Comparison of ENCODE assay signal across 1 cellular context in the genomic region with DNA sequence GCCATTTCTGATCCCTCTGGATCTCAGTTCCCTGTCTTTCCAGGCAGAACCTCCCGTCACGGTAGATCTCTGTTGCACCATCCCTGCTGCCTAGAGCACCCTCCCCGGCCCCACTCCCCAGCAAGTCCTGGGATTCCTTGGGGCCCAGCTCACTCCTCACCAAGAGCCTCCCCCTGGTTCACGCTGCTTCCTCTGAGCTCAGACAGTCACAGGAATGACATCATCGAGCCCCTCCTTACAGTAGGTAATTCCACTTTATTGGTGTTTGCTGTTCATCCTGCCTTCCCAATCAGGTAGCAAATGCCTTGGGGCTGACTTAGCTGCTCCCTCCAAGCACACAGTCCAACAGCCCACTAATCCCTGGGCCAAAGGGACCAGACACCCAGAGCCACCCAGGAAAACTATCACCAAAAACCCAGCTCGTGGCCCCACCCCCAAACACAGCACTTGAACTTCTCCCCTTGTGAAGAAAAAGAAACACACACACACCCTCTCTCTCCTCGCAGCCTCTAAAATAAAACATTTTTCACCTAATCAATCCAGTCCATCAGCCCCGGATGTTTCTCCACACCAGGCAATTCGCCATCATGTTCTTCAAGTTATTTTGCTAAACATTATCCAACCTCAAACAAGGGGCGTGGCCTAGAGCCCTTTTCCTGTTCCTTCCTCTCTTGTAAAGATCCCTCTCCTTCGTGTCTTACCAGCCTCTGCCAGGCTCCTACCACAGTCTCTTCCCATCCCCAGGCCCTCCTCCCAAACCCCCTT.
TF ChIP-seq lines count a peak whose summit lies in the region.

No MANE protein-coding gene starts in this region.

TF ChIP-seq in K562, 482 proteins besides CTCF, POLR2A, EP300 and RAD21 (continued from another document):
- TF ChIP-seq, protein P1, sequence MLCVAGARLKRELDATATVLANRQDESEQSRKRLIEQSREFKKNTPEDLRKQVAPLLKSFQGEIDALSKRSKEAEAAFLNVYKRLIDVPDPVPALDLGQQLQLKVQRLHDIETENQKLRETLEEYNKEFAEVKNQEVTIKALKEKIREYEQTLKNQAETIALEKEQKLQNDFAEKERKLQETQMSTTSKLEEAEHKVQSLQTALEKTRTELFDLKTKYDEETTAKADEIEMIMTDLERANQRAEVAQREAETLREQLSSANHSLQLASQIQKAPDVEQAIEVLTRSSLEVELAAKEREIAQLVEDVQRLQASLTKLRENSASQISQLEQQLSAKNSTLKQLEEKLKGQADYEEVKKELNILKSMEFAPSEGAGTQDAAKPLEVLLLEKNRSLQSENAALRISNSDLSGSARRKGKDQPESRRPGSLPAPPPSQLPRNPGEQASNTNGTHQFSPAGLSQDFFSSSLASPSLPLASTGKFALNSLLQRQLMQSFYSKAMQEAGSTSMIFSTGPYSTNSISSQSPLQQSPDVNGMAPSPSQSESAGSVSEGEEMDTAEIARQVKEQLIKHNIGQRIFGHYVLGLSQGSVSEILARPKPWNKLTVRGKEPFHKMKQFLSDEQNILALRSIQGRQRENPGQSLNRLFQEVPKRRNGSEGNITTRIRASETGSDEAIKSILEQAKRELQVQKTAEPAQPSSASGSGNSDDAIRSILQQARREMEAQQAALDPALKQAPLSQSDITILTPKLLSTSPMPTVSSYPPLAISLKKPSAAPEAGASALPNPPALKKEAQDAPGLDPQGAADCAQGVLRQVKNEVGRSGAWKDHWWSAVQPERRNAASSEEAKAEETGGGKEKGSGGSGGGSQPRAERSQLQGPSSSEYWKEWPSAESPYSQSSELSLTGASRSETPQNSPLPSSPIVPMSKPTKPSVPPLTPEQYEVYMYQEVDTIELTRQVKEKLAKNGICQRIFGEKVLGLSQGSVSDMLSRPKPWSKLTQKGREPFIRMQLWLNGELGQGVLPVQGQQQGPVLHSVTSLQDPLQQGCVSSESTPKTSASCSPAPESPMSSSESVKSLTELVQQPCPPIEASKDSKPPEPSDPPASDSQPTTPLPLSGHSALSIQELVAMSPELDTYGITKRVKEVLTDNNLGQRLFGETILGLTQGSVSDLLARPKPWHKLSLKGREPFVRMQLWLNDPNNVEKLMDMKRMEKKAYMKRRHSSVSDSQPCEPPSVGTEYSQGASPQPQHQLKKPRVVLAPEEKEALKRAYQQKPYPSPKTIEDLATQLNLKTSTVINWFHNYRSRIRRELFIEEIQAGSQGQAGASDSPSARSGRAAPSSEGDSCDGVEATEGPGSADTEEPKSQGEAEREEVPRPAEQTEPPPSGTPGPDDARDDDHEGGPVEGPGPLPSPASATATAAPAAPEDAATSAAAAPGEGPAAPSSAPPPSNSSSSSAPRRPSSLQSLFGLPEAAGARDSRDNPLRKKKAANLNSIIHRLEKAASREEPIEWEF (CRISPR knock-in tag; IDR thresholded peaks at IDR 0.05), result no peak
- TF ChIP-seq NR3C1 (CRISPR knock-in tag; IDR thresholded peaks at IDR 0.05), result no peak
- TF ChIP-seq, protein P2, sequence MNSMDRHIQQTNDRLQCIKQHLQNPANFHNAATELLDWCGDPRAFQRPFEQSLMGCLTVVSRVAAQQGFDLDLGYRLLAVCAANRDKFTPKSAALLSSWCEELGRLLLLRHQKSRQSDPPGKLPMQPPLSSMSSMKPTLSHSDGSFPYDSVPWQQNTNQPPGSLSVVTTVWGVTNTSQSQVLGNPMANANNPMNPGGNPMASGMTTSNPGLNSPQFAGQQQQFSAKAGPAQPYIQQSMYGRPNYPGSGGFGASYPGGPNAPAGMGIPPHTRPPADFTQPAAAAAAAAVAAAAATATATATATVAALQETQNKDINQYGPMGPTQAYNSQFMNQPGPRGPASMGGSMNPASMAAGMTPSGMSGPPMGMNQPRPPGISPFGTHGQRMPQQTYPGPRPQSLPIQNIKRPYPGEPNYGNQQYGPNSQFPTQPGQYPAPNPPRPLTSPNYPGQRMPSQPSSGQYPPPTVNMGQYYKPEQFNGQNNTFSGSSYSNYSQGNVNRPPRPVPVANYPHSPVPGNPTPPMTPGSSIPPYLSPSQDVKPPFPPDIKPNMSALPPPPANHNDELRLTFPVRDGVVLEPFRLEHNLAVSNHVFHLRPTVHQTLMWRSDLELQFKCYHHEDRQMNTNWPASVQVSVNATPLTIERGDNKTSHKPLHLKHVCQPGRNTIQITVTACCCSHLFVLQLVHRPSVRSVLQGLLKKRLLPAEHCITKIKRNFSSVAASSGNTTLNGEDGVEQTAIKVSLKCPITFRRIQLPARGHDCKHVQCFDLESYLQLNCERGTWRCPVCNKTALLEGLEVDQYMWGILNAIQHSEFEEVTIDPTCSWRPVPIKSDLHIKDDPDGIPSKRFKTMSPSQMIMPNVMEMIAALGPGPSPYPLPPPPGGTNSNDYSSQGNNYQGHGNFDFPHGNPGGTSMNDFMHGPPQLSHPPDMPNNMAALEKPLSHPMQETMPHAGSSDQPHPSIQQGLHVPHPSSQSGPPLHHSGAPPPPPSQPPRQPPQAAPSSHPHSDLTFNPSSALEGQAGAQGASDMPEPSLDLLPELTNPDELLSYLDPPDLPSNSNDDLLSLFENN (IDR thresholded peaks at IDR 0.05; ENCODE audit: low read depth in 2 of 2, low read length in 2 of 2), result no peak
- TF ChIP-seq POU5F1 (IDR thresholded peaks at IDR 0.05; ENCODE audit: borderline replicate concordance, low read depth, low read length, partially characterized antibody), result no peak
- TF ChIP-seq PPARD (CRISPR knock-in tag; IDR thresholded peaks at IDR 0.05), result no peak
- no peak for TF ChIP-seq XRCC5 (IDR thresholded peaks at IDR 0.05; ENCODE audit: low read depth, low read length)
- TF ChIP-seq, protein P3, sequence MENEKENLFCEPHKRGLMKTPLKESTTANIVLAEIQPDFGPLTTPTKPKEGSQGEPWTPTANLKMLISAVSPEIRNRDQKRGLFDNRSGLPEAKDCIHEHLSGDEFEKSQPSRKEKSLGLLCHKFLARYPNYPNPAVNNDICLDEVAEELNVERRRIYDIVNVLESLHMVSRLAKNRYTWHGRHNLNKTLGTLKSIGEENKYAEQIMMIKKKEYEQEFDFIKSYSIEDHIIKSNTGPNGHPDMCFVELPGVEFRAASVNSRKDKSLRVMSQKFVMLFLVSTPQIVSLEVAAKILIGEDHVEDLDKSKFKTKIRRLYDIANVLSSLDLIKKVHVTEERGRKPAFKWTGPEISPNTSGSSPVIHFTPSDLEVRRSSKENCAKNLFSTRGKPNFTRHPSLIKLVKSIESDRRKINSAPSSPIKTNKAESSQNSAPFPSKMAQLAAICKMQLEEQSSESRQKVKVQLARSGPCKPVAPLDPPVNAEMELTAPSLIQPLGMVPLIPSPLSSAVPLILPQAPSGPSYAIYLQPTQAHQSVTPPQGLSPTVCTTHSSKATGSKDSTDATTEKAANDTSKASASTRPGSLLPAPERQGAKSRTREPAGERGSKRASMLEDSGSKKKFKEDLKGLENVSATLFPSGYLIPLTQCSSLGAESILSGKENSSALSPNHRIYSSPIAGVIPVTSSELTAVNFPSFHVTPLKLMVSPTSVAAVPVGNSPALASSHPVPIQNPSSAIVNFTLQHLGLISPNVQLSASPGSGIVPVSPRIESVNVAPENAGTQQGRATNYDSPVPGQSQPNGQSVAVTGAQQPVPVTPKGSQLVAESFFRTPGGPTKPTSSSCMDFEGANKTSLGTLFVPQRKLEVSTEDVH (IDR thresholded peaks at IDR 0.05; ENCODE audit: low read depth, partially characterized antibody), result no peak
- no peak for TF ChIP-seq SETDB1 (IDR thresholded peaks at IDR 0.05; ENCODE audit: low read length)
- TF ChIP-seq ZKSCAN3 (CRISPR knock-in tag; IDR thresholded peaks at IDR 0.05), result no peak
- TF ChIP-seq, protein P4, sequence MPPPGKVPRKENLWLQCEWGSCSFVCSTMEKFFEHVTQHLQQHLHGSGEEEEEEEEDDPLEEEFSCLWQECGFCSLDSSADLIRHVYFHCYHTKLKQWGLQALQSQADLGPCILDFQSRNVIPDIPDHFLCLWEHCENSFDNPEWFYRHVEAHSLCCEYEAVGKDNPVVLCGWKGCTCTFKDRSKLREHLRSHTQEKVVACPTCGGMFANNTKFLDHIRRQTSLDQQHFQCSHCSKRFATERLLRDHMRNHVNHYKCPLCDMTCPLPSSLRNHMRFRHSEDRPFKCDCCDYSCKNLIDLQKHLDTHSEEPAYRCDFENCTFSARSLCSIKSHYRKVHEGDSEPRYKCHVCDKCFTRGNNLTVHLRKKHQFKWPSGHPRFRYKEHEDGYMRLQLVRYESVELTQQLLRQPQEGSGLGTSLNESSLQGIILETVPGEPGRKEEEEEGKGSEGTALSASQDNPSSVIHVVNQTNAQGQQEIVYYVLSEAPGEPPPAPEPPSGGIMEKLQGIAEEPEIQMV (tag; conservative IDR thresholded peaks at IDR 0.05; ENCODE audit: low read depth), result no peak
- no peak for TF ChIP-seq MXI1 (IDR thresholded peaks at IDR 0.05; ENCODE audit: low read depth, low read length)
- no peak for TF ChIP-seq DDX20 (tag; IDR thresholded peaks at IDR 0.05; ENCODE audit: low read depth)
- TF ChIP-seq JUN (IDR thresholded peaks at IDR 0.05; ENCODE audit: borderline replicate concordance, low read depth, low read length), result no peak
- TF ChIP-seq JUN (CRISPR knock-in tag; IDR thresholded peaks at IDR 0.05; ENCODE audit: borderline replicate concordance), result no peak
- TF ChIP-seq ATF7 (IDR thresholded peaks at IDR 0.05), result peak; percentile 48; the same call in 1 of the 2 replicates
- TF ChIP-seq MED1 (CRISPR knock-in tag; IDR thresholded peaks at IDR 0.05; ENCODE audit: borderline replicate concordance), result no peak
- TF ChIP-seq, protein P5, sequence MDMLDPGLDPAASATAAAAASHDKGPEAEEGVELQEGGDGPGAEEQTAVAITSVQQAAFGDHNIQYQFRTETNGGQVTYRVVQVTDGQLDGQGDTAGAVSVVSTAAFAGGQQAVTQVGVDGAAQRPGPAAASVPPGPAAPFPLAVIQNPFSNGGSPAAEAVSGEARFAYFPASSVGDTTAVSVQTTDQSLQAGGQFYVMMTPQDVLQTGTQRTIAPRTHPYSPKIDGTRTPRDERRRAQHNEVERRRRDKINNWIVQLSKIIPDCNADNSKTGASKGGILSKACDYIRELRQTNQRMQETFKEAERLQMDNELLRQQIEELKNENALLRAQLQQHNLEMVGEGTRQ (CRISPR knock-in tag; IDR thresholded peaks at IDR 0.05), result no peak
- no peak for TF ChIP-seq ZZZ3 (IDR thresholded peaks at IDR 0.05)
TF ChIP-seq in K562: peak in this region for 8.
